ENCODE assay signal across 29 cellular contexts in genomic region chr10:108365541-108365940, GRCh38.
"Had no signal": no experiment of that assay in that cellular context is flagged by ENCODE, and none has a peak within 500 bp of the region (broad histone marks: within the 10 kb centered on the region; RNA-seq: fewer than 3 reads in every experiment).

No MANE protein-coding gene starts in this region.

- H3K27ac Mint-ChIP-seq: stimulated activated effector memory CD8-positive, alpha-beta T cell treated with anti-CD3 and anti-CD28 coated beads, Interleukin-12 subunit alpha, Interleukin-12 subunit beta, amount 100 ng/mL, for 72 hours; stimulated activated memory B cell treated with anti-CD40 and anti-IgM and Interleukin-4, amounts not matched to agents 10 μg/mL and 1 μg/mL and 100 μg/mL, for 72 hours; stimulated activated naive B cell treated with anti-CD40 and anti-IgM and Interleukin-4, amounts not matched to agents 10 μg/mL and 1 μg/mL and 100 μg/mL, for 72 hours; stimulated activated naive CD8-positive, alpha-beta T cell treated with anti-CD3 and anti-CD28 coated beads, Interleukin-15, amount 100 ng/mL, for 72 hours; stimulated activated naive CD8-positive, alpha-beta T cell treated with anti-CD3 and anti-CD28 coated beads, Interleukin-15, Interleukin-2, amounts not matched to agents 100 ng/mL and 50 ng/mL, for 24 hours; type B pancreatic cell had no signal

- H3K9me3 ChIP-seq: stomach, suprapubic skin, testis, thoracic aorta, thyroid gland, tibial artery, tibial nerve, transverse colon, upper lobe of left lung, upper lobe of right lung, uterus, vagina had no signal

- H3K4me1 Mint-ChIP-seq: stimulated activated effector memory CD8-positive, alpha-beta T cell treated with anti-CD3 and anti-CD28 coated beads, Interleukin-12 subunit alpha, Interleukin-12 subunit beta, amount 100 ng/mL, for 72 hours; stimulated activated memory B cell treated with anti-CD40 and anti-IgM and Interleukin-4, amounts not matched to agents 10 μg/mL and 1 μg/mL and 100 μg/mL, for 72 hours; stimulated activated naive B cell treated with anti-CD40 and anti-IgM and Interleukin-4, amounts not matched to agents 10 μg/mL and 1 μg/mL and 100 μg/mL, for 72 hours; stimulated activated naive CD8-positive, alpha-beta T cell treated with anti-CD3 and anti-CD28 coated beads, Interleukin-15, amount 100 ng/mL, for 72 hours had no signal

- H3K4me1 ChIP-seq: stomach, suprapubic skin, testis, thyroid gland, tibial artery, tibial nerve, transverse colon, upper lobe of left lung, upper lobe of right lung, uterus, vagina had no signal

- ATAC-seq: stimulated activated effector memory CD8-positive, alpha-beta T cell treated with anti-CD3 and anti-CD28 coated beads, Interleukin-12 subunit alpha, Interleukin-12 subunit beta, amount 100 ng/mL, for 72 hours; stimulated activated memory B cell treated with anti-CD40 and anti-IgM and Interleukin-4, amounts not matched to agents 10 μg/mL and 1 μg/mL and 100 μg/mL, for 72 hours; stimulated activated naive B cell treated with anti-CD40 and anti-IgM and Interleukin-4, amounts not matched to agents 10 μg/mL and 1 μg/mL and 100 μg/mL, for 72 hours; stimulated activated naive CD8-positive, alpha-beta T cell treated with anti-CD3 and anti-CD28 coated beads, Interleukin-15, amount 100 ng/mL, for 72 hours; stimulated activated naive CD8-positive, alpha-beta T cell treated with anti-CD3 and anti-CD28 coated beads, Interleukin-15, Interleukin-2, amounts not matched to agents 100 U/mL and 50 U/mL, for 24 hours; upper lobe of right lung had no signal

- H3K27me3 Mint-ChIP-seq: stimulated activated memory B cell treated with anti-CD40 and anti-IgM and Interleukin-4, amounts not matched to agents 10 μg/mL and 1 μg/mL and 100 μg/mL, for 72 hours; stimulated activated naive B cell treated with anti-CD40 and anti-IgM and Interleukin-4, amounts not matched to agents 10 μg/mL and 1 μg/mL and 100 μg/mL, for 72 hours; stimulated activated naive CD8-positive, alpha-beta T cell treated with anti-CD3 and anti-CD28 coated beads, Interleukin-15, amount 100 ng/mL, for 72 hours; stimulated activated naive CD8-positive, alpha-beta T cell treated with anti-CD3 and anti-CD28 coated beads, Interleukin-15, Interleukin-2, amounts not matched to agents 100 ng/mL and 50 ng/mL, for 24 hours; type B pancreatic cell had no signal

- DNase-seq: stimulated activated CD4-positive, alpha-beta T cell treated with anti-CD3 and anti-CD28 coated beads, Interleukin-2, amount 100 ng/mL, for 48 hours; stimulated activated CD4-positive, alpha-beta T cell treated with anti-CD3 and anti-CD28 coated beads, Interleukin-4, amount 100 ng/mL, for 1 hour; stimulated activated CD4-positive, alpha-beta T cell treated with anti-CD3 and anti-CD28 coated beads, Interleukin-4, amount 100 ng/mL, for 24 hours; stimulated activated CD4-positive, alpha-beta T cell treated with anti-CD3 and anti-CD28 coated beads, Interleukin-4, amount 100 ng/mL, for 4 hours; stimulated activated CD8-positive, alpha-beta memory T cell treated with anti-CD3 and anti-CD28 coated beads, Interleukin-4, amount 100 ng/mL, for 48 hours; stimulated activated naive B cell treated with anti-CD40 and anti-IgM and Interleukin-4, amounts not matched to agents 10 μg/mL and 1 μg/mL and 100 μg/mL, for 72 hours; stimulated activated naive CD4-positive, alpha-beta T cell; stimulated activated naive CD4-positive, alpha-beta T cell treated with Interleukin-2 at 50 U/mL for 16 hours; stimulated activated naive CD8-positive, alpha-beta T cell treated with anti-CD3 and anti-CD28 coated beads, Interleukin-15, amount 100 ng/mL, for 72 hours; stimulated activated naive CD8-positive, alpha-beta T cell treated with anti-CD3 and anti-CD28 coated beads, Interleukin-15, Interleukin-2, amounts not matched to agents 100 U/mL and 50 U/mL, for 24 hours; stomach; substantia nigra; testis; thyroid gland; tibial artery; transverse colon; trophoblast cell; upper lobe of left lung; upper lobe of right lung; uterus had no signal

- H3K36me3 ChIP-seq: stomach, suprapubic skin, thoracic aorta, thyroid gland, tibial artery, tibial nerve, transverse colon, upper lobe of left lung, upper lobe of right lung, uterus, vagina had no signal

- H3K27ac ChIP-seq: stomach, suprapubic skin, testis, thoracic aorta, thyroid gland, tibial artery, tibial nerve, transverse colon, upper lobe of left lung, upper lobe of right lung, uterus, vagina had no signal

- H3K4me3 Mint-ChIP-seq: stimulated activated effector memory CD8-positive, alpha-beta T cell treated with anti-CD3 and anti-CD28 coated beads, Interleukin-12 subunit alpha, Interleukin-12 subunit beta, amount 100 ng/mL, for 72 hours; stimulated activated memory B cell treated with anti-CD40 and anti-IgM and Interleukin-4, amounts not matched to agents 10 μg/mL and 1 μg/mL and 100 μg/mL, for 72 hours; stimulated activated naive B cell treated with anti-CD40 and anti-IgM and Interleukin-4, amounts not matched to agents 10 μg/mL and 1 μg/mL and 100 μg/mL, for 72 hours; stimulated activated naive CD8-positive, alpha-beta T cell treated with anti-CD3 and anti-CD28 coated beads, Interleukin-15, amount 100 ng/mL, for 72 hours; stimulated activated naive CD8-positive, alpha-beta T cell treated with anti-CD3 and anti-CD28 coated beads, Interleukin-15, Interleukin-2, amounts not matched to agents 100 ng/mL and 50 ng/mL, for 24 hours; type B pancreatic cell had no signal

- H3K4me3 ChIP-seq: stomach, suprapubic skin, testis, thoracic aorta, thyroid gland, tibial artery, tibial nerve, transverse colon, upper lobe of left lung, upper lobe of right lung, uterus, vagina had no signal

- FAIRE-seq: urothelium cell line had no signal

- H3K9me3 Mint-ChIP-seq: stimulated activated memory B cell treated with anti-CD40 and anti-IgM and Interleukin-4, amounts not matched to agents 10 μg/mL and 1 μg/mL and 100 μg/mL, for 72 hours; type B pancreatic cell had no signal

- H3K36me3 Mint-ChIP-seq: stimulated activated effector memory CD8-positive, alpha-beta T cell treated with anti-CD3 and anti-CD28 coated beads, Interleukin-12 subunit alpha, Interleukin-12 subunit beta, amount 100 ng/mL, for 72 hours; stimulated activated memory B cell treated with anti-CD40 and anti-IgM and Interleukin-4, amounts not matched to agents 10 μg/mL and 1 μg/mL and 100 μg/mL, for 72 hours; stimulated activated naive B cell treated with anti-CD40 and anti-IgM and Interleukin-4, amounts not matched to agents 10 μg/mL and 1 μg/mL and 100 μg/mL, for 72 hours; type B pancreatic cell had no signal
